In genomic region chr17:9108166-9108565, GRCh38 we compare ENCODE assay signal across 19 cellular contexts.
DNase-seq lines count a peak whose midpoint lies in the region; ATAC-seq, FAIRE-seq and TF ChIP-seq lines count a peak whose summit lies in the region.
"Had no signal": no experiment of that assay in that cellular context is flagged by ENCODE, and none has a peak within 500 bp of the region (broad histone marks: within the 10 kb centered on the region; RNA-seq: fewer than 3 reads in every experiment).

No MANE protein-coding gene starts in this region.

- TF ChIP-seq POLR2A in H1 (IDR thresholded peaks at IDR 0.05; ENCODE audit: control extremely low read depth in 1 of 2, low read depth in 2 of 2, low read length in 2 of 2) (no peak), adrenal gland (IDR thresholded peaks at IDR 0.05) (no peak)

- no peak overlapping the region for H4K8ac ChIP-seq in H1 (ENCODE audit: extremely low read depth, insufficient read depth, low read length)

- in situ Hi-C loops in KBM-7 (cut with MboI; ENCODE audit: low pct_unique_long_range_greater_than_20kb, low sequenced_read_pairs), result no loop called here

- H3K4me1 ChIP-seq in A673 (ENCODE audit: insufficient read depth, low read length, poor library complexity, severe bottlenecking) (peaks cover 8% of the 10 kb centered on the region), H1 (replicated peaks in 1 of 4; ENCODE audit: control insufficient read depth in 3 of 4, insufficient read depth in 4 of 4, low read length in 3 of 4) (peaks cover 0 to 15% (median 3%) of the 10 kb centered on the region in 4 experiments; a peak in 4 of 7 replicates), adrenal gland (replicated peaks in 1 of 2) (no peaks in the 10 kb centered on the region)
- H3K4me1 ChIP-seq: A549 had no signal

- 83% methylated on average over 5 of the region's 5 CpGs; no CpG with 5 or more reads in 1 of the 2 experiments for WGBS in H1 (ENCODE audit: extremely low coverage in 1 of 2, insufficient coverage in 1 of 2, insufficient read length in 1 of 2, insufficient replicate concordance in 2 of 2, low coverage in 1 of 2, low lambda C conversion rate in 2 of 2, missing lambda C conversion rate in 1 of 2), 2 experiments
- 70 to 77% (median 74%) methylated on average over 2 to 5 of the region's 5 CpGs for WGBS in adrenal gland, 4 donors

- peak overlapping the region; percentile 6; the same call in 1 of the 2 replicates for H2BK15ac ChIP-seq in H1 (ENCODE audit: low read length)

- no peak overlapping the region for H3K4me3 ChIP-seq in A673 (ENCODE audit: low read depth, low read length, poor library complexity, severe bottlenecking)
- no peak overlapping the region for H3K4me3 ChIP-seq in H1 (ENCODE audit: extremely low read depth in 1 of 4, insufficient read depth in 2 of 4, low read depth in 3 of 4, low read length in 4 of 4)
- H3K4me3 ChIP-seq in adrenal gland, result no peak overlapping the region
- H3K4me3 ChIP-seq: A549; BLaER1 treated with 17β-estradiol and CSF1 and Interleukin-3, amounts not matched to agents 10 nM and 100 nM had no signal

- H3K27ac Mint-ChIP-seq in T-helper 17 cell, result peak overlapping the region; percentile 27
- H3K27ac Mint-ChIP-seq: CD8-positive, alpha-beta T cell; HFFc6 had no signal

- no peak overlapping the region for H3K14ac ChIP-seq in H1 (ENCODE audit: insufficient read length)

- no peak for TF ChIP-seq RAD21 in H1 (IDR thresholded peaks at IDR 0.05 in 1 of 2, conservative IDR thresholded peaks at IDR 0.05 in 1 of 2; ENCODE audit: low read depth in 2 of 2, low read length in 2 of 2)

- H3K9ac ChIP-seq in H1 (replicated peaks in 1 of 4; ENCODE audit: extremely low read depth in 1 of 4, low read depth in 3 of 4, low read length in 3 of 4), result no peak overlapping the region
- H3K9ac ChIP-seq: BLaER1 treated with 17β-estradiol and CSF1 and Interleukin-3, amounts not matched to agents 10 nM and 100 nM; KMS-11 had no signal

- H3K18ac ChIP-seq in H1 (ENCODE audit: extremely low read depth, low read length), result no peak overlapping the region

- DNase-seq in A673 (ENCODE audit: low spot score) (no peak), KBM-7 (peak; percentile 50), T-helper 17 cell (no peak), H1 (ENCODE audit: low read depth in 1 of 2, low spot score in 2 of 2) (no peak), NCI-H2107 treated with DMSO at 0.1 percent for 48 hours (lab: John Stamatoyannopoulos, UW; ENCODE audit: unreplicated experiment) (no peak), adrenal gland (no peak)
- no peak for DNase-seq in activated CD4-positive, alpha-beta T cell treated with anti-CD3 and anti-CD28 coated beads for 48 hours
- DNase-seq in stimulated activated naive CD8-positive, alpha-beta T cell treated with anti-CD3 and anti-CD28 coated beads, Interleukin-15, Interleukin-2, amounts not matched to agents 100 U/mL and 50 U/mL, for 24 hours, result no peak
- DNase-seq: CD8-positive, alpha-beta T cell; H7; HFFc6; NCI-H1105; NCI-H2081; SHP77 had no signal

- H4K20me1 ChIP-seq in H1 (replicated peaks in 1 of 2; ENCODE audit: control insufficient read depth in 1 of 2, insufficient read depth in 2 of 2, low read length in 2 of 2), result no peaks in the 10 kb centered on the region
- H4K20me1 ChIP-seq: BLaER1 treated with 17β-estradiol and CSF1 and Interleukin-3, amounts not matched to agents 10 nM and 100 nM had no signal

- H3K9me3 ChIP-seq in A673 (ENCODE audit: low read depth, low read length, poor library complexity, severe bottlenecking), result no peaks in the 10 kb centered on the region
- no peaks in the 10 kb centered on the region for H3K9me3 ChIP-seq in T-helper 17 cell (ENCODE audit: control insufficient read depth, low read length, poor library complexity, severe bottlenecking)
- H3K9me3 ChIP-seq in H1 (ENCODE audit: insufficient read depth in 2 of 2, low read depth in 1 of 2, low read length in 1 of 2), result no peaks in the 10 kb centered on the region; a peak in 1 of 4 replicates
- H3K9me3 ChIP-seq in adrenal gland (replicated peaks in 1 of 3), result no peaks in the 10 kb centered on the region
- H3K9me3 ChIP-seq: A549 had no signal

- H3K27me3 ChIP-seq in A673 (replicated peaks; ENCODE audit: insufficient read depth, low read depth, low read length, poor library complexity) (no peaks in the 10 kb centered on the region), H1 (replicated peaks in 1 of 4; ENCODE audit: control insufficient read depth in 3 of 4, extremely low read depth in 1 of 4, insufficient read depth in 3 of 4, low read length in 3 of 4) (no peaks in the 10 kb centered on the region), adrenal gland (no peaks in the 10 kb centered on the region)
- H3K27me3 ChIP-seq: BLaER1 treated with 17β-estradiol and CSF1 and Interleukin-3, amounts not matched to agents 10 nM and 100 nM had no signal

- no peak overlapping the region for H2AFZ ChIP-seq in H1 (ENCODE audit: low read length)

- no peak for TF ChIP-seq CTCF in A673 (conservative IDR thresholded peaks at IDR 0.05; ENCODE audit: low read depth, low read length)
- TF ChIP-seq CTCF in H1 (IDR thresholded peaks at IDR 0.05; ENCODE audit: control extremely low read depth in 1 of 3, insufficient read depth in 1 of 3, low read depth in 1 of 3, low read length in 3 of 3), result no peak
- TF ChIP-seq CTCF in adrenal gland (IDR thresholded peaks at IDR 0.05), result no peak

- no peak overlapping the region for H3K23ac ChIP-seq in H1 (ENCODE audit: insufficient read length)

- H2BK20ac ChIP-seq in H1 (ENCODE audit: low read length), result no peak overlapping the region; the same call in 1 of the 2 replicates

- ATAC-seq in T-helper 17 cell, result no peak
- ATAC-seq in stimulated activated naive CD8-positive, alpha-beta T cell treated with anti-CD3 and anti-CD28 coated beads, Interleukin-15, Interleukin-2, amounts not matched to agents 100 U/mL and 50 U/mL, for 24 hours, result no peak
- ATAC-seq: A549; CD8-positive, alpha-beta T cell had no signal

- intact Hi-C loops in A673 (cut with micrococcal nuclease; ENCODE audit: unreplicated experiment), result no loop called here
- intact Hi-C loops in adrenal gland (cut with DNase I), result no loop called here

- H3K4ac ChIP-seq in H1 (replicated peaks; ENCODE audit: insufficient read length, low read depth, low read length), result no peak overlapping the region

- H4K5ac ChIP-seq in H1 (ENCODE audit: insufficient read length, low read depth, low read length), result no peak overlapping the region

- no peak overlapping the region for H2AK5ac ChIP-seq in H1 (ENCODE audit: low read depth, low read length)

- H2BK12ac ChIP-seq in H1 (ENCODE audit: low read depth, low read length), result no peak overlapping the region

- CTCF ChIA-PET in A673 (lab: Charles Lee), result no interaction called here
- CTCF ChIA-PET in H1 (lab: Charles Lee; ENCODE audit: partially characterized antibody), result interaction anchor here (2.0 kb wide), 1 partner anchor 14 kb away, joined by 5 read pairs; no protein-coding TSS in a partner anchor

- H3K4me3 Mint-ChIP-seq in T-helper 17 cell, result no peak overlapping the region
- H3K4me3 Mint-ChIP-seq: CD8-positive, alpha-beta T cell; HFFc6 had no signal

- no peaks in the 10 kb centered on the region for H3K79me2 ChIP-seq in H1 (ENCODE audit: control insufficient read depth in 1 of 2, insufficient read depth in 2 of 2, low read length in 2 of 2)

- no peak overlapping the region for H3K56ac ChIP-seq in H1 (replicated peaks; ENCODE audit: insufficient read length, low read depth, low read length)

- H2BK120ac ChIP-seq in H1 (replicated peaks; ENCODE audit: low read depth, low read length), result no peak overlapping the region

- TF ChIP-seq EP300 in H1 (IDR thresholded peaks at IDR 0.05; ENCODE audit: borderline replicate concordance in 1 of 2, low read depth in 2 of 2, low read length in 2 of 2), result no peak

- peak overlapping the region; percentile 49 for H3K27ac ChIP-seq in A673 (ENCODE audit: low read depth, low read length, poor library complexity, severe bottlenecking)
- no peak overlapping the region for H3K27ac ChIP-seq in H1 (ENCODE audit: low read depth, low read length)
- H3K27ac ChIP-seq in adrenal gland, result no peak overlapping the region
- H3K27ac ChIP-seq: A549; BLaER1 treated with 17β-estradiol and CSF1 and Interleukin-3, amounts not matched to agents 10 nM and 100 nM; KMS-11 had no signal

- H2BK5ac ChIP-seq in H1 (ENCODE audit: low read depth, low read length), result no peak overlapping the region

- POLR2A ChIA-PET in A673 (lab: Charles Lee; ENCODE audit: low non-redundant PET) (no interaction called here), H1 (lab: Charles Lee; ENCODE audit: partially characterized antibody) (interaction anchor here (1.1 kb wide), 1 partner anchor 18 kb away, joined by 3 read pairs; no protein-coding TSS in a partner anchor)

- peaks cover 4% of the 10 kb centered on the region for H3K4me1 Mint-ChIP-seq in T-helper 17 cell

- no TSS peak for BruUV-seq in A673 (replicated peaks; lab: Mats Ljungman, UMichigan)

- H3K79me1 ChIP-seq in H1 (ENCODE audit: low read depth, low read length), result no peaks in the 10 kb centered on the region

- no peak for FAIRE-seq in H1 (lab: Jason Lieb, UNC)
- FAIRE-seq: A549, GM12892, GM18507 had no signal

- no peak overlapping the region for H3K4me2 ChIP-seq in H1 (ENCODE audit: insufficient read depth in 1 of 2, low read depth in 2 of 2, low read length in 2 of 2)
- H3K4me2 ChIP-seq: A549; BLaER1 treated with 17β-estradiol and CSF1 and Interleukin-3, amounts not matched to agents 10 nM and 100 nM; KMS-11 had no signal

- no peak overlapping the region for H4K91ac ChIP-seq in H1 (replicated peaks; ENCODE audit: insufficient read length, low read length)

- no peaks in the 10 kb centered on the region for H3K36me3 ChIP-seq in A673 (ENCODE audit: insufficient read depth, low read length, poor library complexity, severe bottlenecking)
- no peaks in the 10 kb centered on the region for H3K36me3 ChIP-seq in H1 (ENCODE audit: control insufficient read depth in 2 of 4, insufficient read depth in 4 of 4, low read length in 3 of 4)
- H3K36me3 ChIP-seq in adrenal gland (replicated peaks in 1 of 2), result no peaks in the 10 kb centered on the region
- H3K36me3 ChIP-seq: BLaER1 treated with 17β-estradiol and CSF1 and Interleukin-3, amounts not matched to agents 10 nM and 100 nM had no signal

- peaks cover 14% of the 10 kb centered on the region for H3K27me3 Mint-ChIP-seq in T-helper 17 cell

- no peaks in the 10 kb centered on the region for H3K36me3 Mint-ChIP-seq in T-helper 17 cell (ENCODE audit: low read depth)
- H3K36me3 Mint-ChIP-seq: CD8-positive, alpha-beta T cell had no signal

- no peaks in the 10 kb centered on the region for H3K23me2 ChIP-seq in H1 (ENCODE audit: low read depth, low read length)

TF ChIP-seq in H1, 55 proteins besides CTCF, POLR2A, EP300 and RAD21 (continues in another document):
- TF ChIP-seq HDAC2 (IDR thresholded peaks at IDR 0.05; ENCODE audit: borderline replicate concordance in 1 of 2, low read depth in 2 of 2, low read length in 2 of 2), result no peak
- TF ChIP-seq KDM1A (IDR thresholded peaks at IDR 0.05; ENCODE audit: borderline replicate concordance, low read length), result no peak
- no peak for TF ChIP-seq TEAD4 (IDR thresholded peaks at IDR 0.05; ENCODE audit: low read depth, low read length)
- no peak for TF ChIP-seq TBP (IDR thresholded peaks at IDR 0.05; ENCODE audit: low read depth, low read length)
